Comparison of ENCODE assay signal across 8 cellular contexts in genomic region chr16:2867987-2868789, GRCh38. TPM values are rescaled to one million over a fixed set of nuclear protein-coding genes. Genes with fewer than 3 reads are reported as not detected.
A peak's percentile ranks its signal among the peaks of the same experiment; 100 is the strongest.
DNase-seq lines count a peak whose midpoint lies in the region; ATAC-seq and TF ChIP-seq lines count a peak whose summit lies in the region.

No MANE protein-coding gene starts in this region.

- H3K4me1 ChIP-seq in GM23338 (ENCODE audit: insufficient read depth) = peaks cover 5% of the 10 kb centered on the region; the same call in 1 of the 2 replicates
- H3K4me1 ChIP-seq in RWPE2 (ENCODE audit: insufficient read depth, poor library complexity, severe bottlenecking) = no peaks in the 10 kb centered on the region

- H3K79me2 ChIP-seq in GM23338 (replicated peaks; ENCODE audit: insufficient read depth) = no peaks in the 10 kb centered on the region

- H3K9me3 Mint-ChIP-seq in GM23338 (no peaks in the 10 kb centered on the region), nephron progenitor cell (no peaks in the 10 kb centered on the region)
- no peaks in the 10 kb centered on the region for H3K9me3 Mint-ChIP-seq in stimulated activated naive CD8-positive, alpha-beta T cell treated with anti-CD3 and anti-CD28 coated beads, Interleukin-15, Interleukin-2, amounts not matched to agents 100 ng/mL and 50 ng/mL, for 24 hours

- ATAC-seq in GM23338 (peak; percentile 97), RWPE2 (ENCODE audit: low read depth) (peak; percentile 93)

- peak; percentile 93 for DNase-seq in EH (ENCODE audit: low read depth)
- DNase-seq in GM23338 (ENCODE audit: low spot score) = peak; percentile 94
- peak; percentile 70 for DNase-seq in LNCaP clone FGC (ENCODE audit: low read depth)
- peak; percentile 90 for DNase-seq in RWPE2 (ENCODE audit: low spot score)
- DNase-seq in activated effector memory CD4-positive, alpha-beta T cell treated with anti-CD3 and anti-CD28 coated beads, Interleukin-2, amount 50 U/mL, for 16 hours = peak; percentile 98
- DNase-seq in fibroblast of the conjunctiva (ENCODE audit: low read depth) = peak; percentile 86
- DNase-seq in nephron progenitor cell = peak; percentile 97

- TF ChIP-seq CTCF in GM23338 (conservative IDR thresholded peaks at IDR 0.05; ENCODE audit: low read depth in 2 of 2) (peak; percentile 84 to 94), LNCaP clone FGC (IDR thresholded peaks at IDR 0.05; ENCODE audit: control insufficient read depth, extremely low read depth, insufficient read depth) (peak; percentile 88), RWPE2 (IDR thresholded peaks at IDR 0.05; ENCODE audit: poor library complexity, severe bottlenecking) (peak; percentile 98), nephron progenitor cell (IDR thresholded peaks at IDR 0.05) (peak; percentile 99)

- H3K4me3 Mint-ChIP-seq in GM23338 (peak overlapping the region; percentile 84), nephron progenitor cell (peak overlapping the region; percentile 82)
- H3K4me3 Mint-ChIP-seq in stimulated activated naive CD8-positive, alpha-beta T cell treated with anti-CD3 and anti-CD28 coated beads, Interleukin-15, Interleukin-2, amounts not matched to agents 100 ng/mL and 50 ng/mL, for 24 hours = peak overlapping the region; percentile 92

- no peaks in the 10 kb centered on the region for H4K20me1 ChIP-seq in GM23338 (replicated peaks; ENCODE audit: insufficient read depth)

- H3K27ac Mint-ChIP-seq in GM23338 (peak overlapping the region; percentile 91), nephron progenitor cell (no peak overlapping the region)
- peak overlapping the region; percentile 94 for H3K27ac Mint-ChIP-seq in stimulated activated naive CD8-positive, alpha-beta T cell treated with anti-CD3 and anti-CD28 coated beads, Interleukin-15, Interleukin-2, amounts not matched to agents 100 ng/mL and 50 ng/mL, for 24 hours

- H3K27ac ChIP-seq in GM23338 (ENCODE audit: low read depth) (peak overlapping the region; percentile 90), RWPE2 (ENCODE audit: poor library complexity, severe bottlenecking) (peak overlapping the region; percentile 90)

- peak overlapping the region; percentile 99 for H2AFZ ChIP-seq in GM23338

- H3K36me3 Mint-ChIP-seq in GM23338 (ENCODE audit: low read depth) (no peaks in the 10 kb centered on the region), nephron progenitor cell (ENCODE audit: low read depth) (no peaks in the 10 kb centered on the region)
- H3K36me3 Mint-ChIP-seq in stimulated activated naive CD8-positive, alpha-beta T cell treated with anti-CD3 and anti-CD28 coated beads, Interleukin-15, Interleukin-2, amounts not matched to agents 100 ng/mL and 50 ng/mL, for 24 hours (ENCODE audit: low read depth) = no peaks in the 10 kb centered on the region

- no peaks in the 10 kb centered on the region for H3K36me3 ChIP-seq in GM23338 (ENCODE audit: insufficient read depth)
- no peaks in the 10 kb centered on the region for H3K36me3 ChIP-seq in RWPE2 (ENCODE audit: low read depth)

- H3K27me3 ChIP-seq in GM23338 (ENCODE audit: insufficient read depth) (peaks cover 56% of the 10 kb centered on the region), RWPE2 (ENCODE audit: insufficient read depth, poor library complexity, severe bottlenecking) (no peaks in the 10 kb centered on the region)

- peak overlapping the region; percentile 80 for H3K4me2 ChIP-seq in GM23338

- H3F3A ChIP-seq in GM23338 (replicated peaks; ENCODE audit: low read depth) = no peaks in the 10 kb centered on the region

- H3K4me1 Mint-ChIP-seq in GM23338 (no peaks in the 10 kb centered on the region), nephron progenitor cell (peaks cover 11% of the 10 kb centered on the region)
- H3K4me1 Mint-ChIP-seq in stimulated activated naive CD8-positive, alpha-beta T cell treated with anti-CD3 and anti-CD28 coated beads, Interleukin-15, Interleukin-2, amounts not matched to agents 100 ng/mL and 50 ng/mL, for 24 hours (ENCODE audit: low read depth) = peaks cover 12% of the 10 kb centered on the region

- H3K27me3 Mint-ChIP-seq in GM23338 (ENCODE audit: insufficient read depth, low read depth, poor library complexity) (peaks cover 25% of the 10 kb centered on the region), nephron progenitor cell (ENCODE audit: low read depth, poor library complexity) (peaks cover 91% of the 10 kb centered on the region)
- H3K27me3 Mint-ChIP-seq in stimulated activated naive CD8-positive, alpha-beta T cell treated with anti-CD3 and anti-CD28 coated beads, Interleukin-15, Interleukin-2, amounts not matched to agents 100 ng/mL and 50 ng/mL, for 24 hours = no peaks in the 10 kb centered on the region

- H3K9me3 ChIP-seq in RWPE2 (ENCODE audit: severe bottlenecking) = no peaks in the 10 kb centered on the region

- H3K9me2 ChIP-seq in GM23338 (ENCODE audit: insufficient read depth) = no peaks in the 10 kb centered on the region; the same call in 1 of the 2 replicates

- H3K4me3 ChIP-seq in GM23338 (peak overlapping the region; percentile 64), LNCaP clone FGC (ENCODE audit: low read depth, low read length) (peak overlapping the region; percentile 65), RWPE2 (ENCODE audit: severe bottlenecking) (peak overlapping the region; percentile 57)

TF ChIP-seq in GM23338, 12 proteins besides CTCF, POLR2A, EP300 and RAD21:
- TF ChIP-seq EZH2 (IDR thresholded peaks at IDR 0.05; ENCODE audit: low read depth, unreplicated experiment) = no peak
- peak; percentile 72 for TF ChIP-seq CREB1 (CRISPR knock-in tag; IDR thresholded peaks at IDR 0.05; ENCODE audit: low read depth)
- no peak for TF ChIP-seq NANOG (IDR thresholded peaks at IDR 0.05; ENCODE audit: borderline replicate concordance)
- TF ChIP-seq ZNF114 (CRISPR knock-in tag; IDR thresholded peaks at IDR 0.05) = peak; percentile 63; the same call in 1 of the 2 replicates
- TF ChIP-seq ETS1 (IDR thresholded peaks at IDR 0.05) = peak; percentile 66
- peak; percentile 79 for TF ChIP-seq POLR2AphosphoS5 (IDR thresholded peaks at IDR 0.05; ENCODE audit: low read depth)

RNA-seq across cellular contexts. Expression of gene PRSS22, which starts 10.2 kb away (rescaled TPM):
- 2.0 and 4.6 TPM in 2 replicates for total RNA-seq in GM23338 (2014; rRNA removed; shearing (Covaris generic))
- polyA plus RNA-seq in GM23338 (2016; fragmentation: Nextera tagmentation; extraction: Ambion mirVana) = 1.3 and 2.1 TPM in 2 replicates

RNA-seq across cellular contexts. Expression of gene FLYWCH2, which starts 14.8 kb away (rescaled TPM):
- total RNA-seq in GM23338 (2014; rRNA removed; shearing (Covaris generic)) = 45.0 and 48.7 TPM in 2 replicates
- polyA plus RNA-seq in GM23338 (2016; fragmentation: Nextera tagmentation; extraction: Ambion mirVana) = 30.9 and 38.6 TPM in 2 replicates

RNA-seq across cellular contexts. Expression of gene ZG16B, which starts 38.1 kb away (rescaled TPM):
- total RNA-seq in GM23338 (2014; rRNA removed; shearing (Covaris generic)) = not detected in 2 replicates
- polyA plus RNA-seq in GM23338 (2016; fragmentation: Nextera tagmentation; extraction: Ambion mirVana) = not detected in 2 replicates

RNA-seq across cellular contexts. Expression of gene FLYWCH1, which starts 43.5 kb away (rescaled TPM):
- total RNA-seq in GM23338 (2014; rRNA removed; shearing (Covaris generic)) = 22.9 and 29.3 TPM in 2 replicates
- polyA plus RNA-seq in GM23338 (2016; fragmentation: Nextera tagmentation; extraction: Ambion mirVana) = 6.0 and 7.5 TPM in 2 replicates

RNA-seq across cellular contexts. Expression of gene PRSS21, which starts 51.2 kb away (rescaled TPM):
- total RNA-seq in GM23338 (2014; rRNA removed; shearing (Covaris generic)) = 1.1 and 2.4 TPM in 2 replicates
- 3.1 and 4.0 TPM in 2 replicates for polyA plus RNA-seq in GM23338 (2016; fragmentation: Nextera tagmentation; extraction: Ambion mirVana)

Comparison
In these comparisons a context has a peak if more than half of its experiments do, and no peak if none do; other contexts are left out.
1. Peak in every context shown above with its lines: DNase-seq, ATAC-seq, H3K4me3 ChIP-seq and H3K27ac ChIP-seq.